Comparison of ENCODE assay signal across 13 cellular contexts in genomic region chr14:64841121-64841611, GRCh38. TPM values are rescaled to one million over a fixed set of nuclear protein-coding genes. Genes with fewer than 3 reads are reported as not detected.
DNase-seq lines count a peak whose midpoint lies in the region; ATAC-seq, FAIRE-seq and TF ChIP-seq lines count a peak whose summit lies in the region.
"Had no signal": no experiment of that assay in that cellular context is flagged by ENCODE, and none has a peak within 500 bp of the region (broad histone marks: within the 10 kb centered on the region; RNA-seq: fewer than 3 reads in every experiment).

No MANE protein-coding gene starts in this region.

- no peak overlapping the region for H3K27ac Mint-ChIP-seq in activated naive CD8-positive, alpha-beta T cell treated with anti-CD3 and anti-CD28 coated beads, Interleukin-2, amount 50 U/mL, for 24 hours
- H3K27ac Mint-ChIP-seq: stimulated activated naive CD8-positive, alpha-beta T cell treated with anti-CD3 and anti-CD28 coated beads, Interleukin-15, Interleukin-2, amounts not matched to agents 100 ng/mL and 50 ng/mL, for 24 hours had no signal

- TF ChIP-seq POLR2A in A549 (IDR thresholded peaks at IDR 0.05; ENCODE audit: low read length), result no peak

- H3K9ac ChIP-seq in kidney (ENCODE audit: low read length in 2 of 2), result no peak overlapping the region
- H3K9ac ChIP-seq: KMS-11 had no signal

- H3K9me3 Mint-ChIP-seq in activated naive CD8-positive, alpha-beta T cell treated with anti-CD3 and anti-CD28 coated beads, Interleukin-2, amount 50 U/mL, for 24 hours, result no peaks in the 10 kb centered on the region
- H3K9me3 Mint-ChIP-seq: brain; stimulated activated naive CD8-positive, alpha-beta T cell treated with anti-CD3 and anti-CD28 coated beads, Interleukin-15, Interleukin-2, amounts not matched to agents 100 ng/mL and 50 ng/mL, for 24 hours had no signal

- H3K27me3 Mint-ChIP-seq in activated naive CD8-positive, alpha-beta T cell treated with anti-CD3 and anti-CD28 coated beads, Interleukin-2, amount 50 U/mL, for 24 hours, result peaks cover 14% of the 10 kb centered on the region

- H3K9me3 ChIP-seq in A549 (no peaks in the 10 kb centered on the region), kidney (ENCODE audit: control insufficient read depth in 1 of 2, low read length in 2 of 2) (no peaks in the 10 kb centered on the region)
- H3K9me3 ChIP-seq: neutrophil had no signal

- WGBS in A549 (ENCODE audit: missing lambda C conversion rate), result 29% methylated on average over 5 of the region's 5 CpGs

- ATAC-seq in A549, result peak; percentile 97
- ATAC-seq in GM18909 (IDR thresholded peaks at IDR 0.05; ENCODE audit: poor library complexity, unreplicated experiment), result no peak
- ATAC-seq in HG03135 (IDR thresholded peaks at IDR 0.05; ENCODE audit: unreplicated experiment), result no peak
- ATAC-seq in activated naive CD8-positive, alpha-beta T cell treated with anti-CD3 and anti-CD28 coated beads, Interleukin-2, amount 50 U/mL, for 24 hours, result no peak

- intact Hi-C loops in kidney (cut with DNase I), result no loop called here

- H3K4me3 ChIP-seq in A549, result no peak overlapping the region
- H3K4me3 ChIP-seq in brain microvascular endothelial cell (ENCODE audit: low read depth, low read length), result no peak overlapping the region
- H3K4me3 ChIP-seq in kidney (ENCODE audit: low read length in 2 of 2), result no peak overlapping the region

- POLR2A ChIA-PET in A549 (lab: Yijun Ruan, JAX), result interaction anchor here (0.6 kb wide), 1 partner anchor 408 kb away, joined by 4 read pairs; no protein-coding TSS in a partner anchor

- H3K4me1 ChIP-seq in A549 (peaks cover 13% of the 10 kb centered on the region; the same call in 1 of the 3 replicates), kidney (ENCODE audit: control insufficient read depth in 1 of 2, insufficient read depth in 1 of 2, low read depth in 1 of 2, low read length in 2 of 2) (no peaks in the 10 kb centered on the region)

- H3K36me3 ChIP-seq in brain microvascular endothelial cell (replicated peaks) (no peaks in the 10 kb centered on the region), kidney (ENCODE audit: control insufficient read depth in 1 of 2, insufficient read depth in 2 of 2, low read length in 2 of 2) (no peaks in the 10 kb centered on the region)
- H3K36me3 ChIP-seq: neutrophil had no signal

- H3K4me1 Mint-ChIP-seq in activated naive CD8-positive, alpha-beta T cell treated with anti-CD3 and anti-CD28 coated beads, Interleukin-2, amount 50 U/mL, for 24 hours, result no peaks in the 10 kb centered on the region

- H3K4me3 Mint-ChIP-seq in activated naive CD8-positive, alpha-beta T cell treated with anti-CD3 and anti-CD28 coated beads, Interleukin-2, amount 50 U/mL, for 24 hours, result no peak overlapping the region
- H3K4me3 Mint-ChIP-seq: stimulated activated naive CD8-positive, alpha-beta T cell treated with anti-CD3 and anti-CD28 coated beads, Interleukin-15, Interleukin-2, amounts not matched to agents 100 ng/mL and 50 ng/mL, for 24 hours had no signal

- peak; percentile 58 to 69 for DNase-seq in A549 (ENCODE audit: low read depth in 1 of 2, low spot score in 1 of 2)
- DNase-seq in HT1080 (ENCODE audit: low read depth), result peak; percentile 84
- peak; percentile 64 for DNase-seq in brain microvascular endothelial cell
- DNase-seq in kidney, result no peak
- no peak for DNase-seq in activated CD4-positive, alpha-beta T cell treated with anti-CD3 and anti-CD28 coated beads, Interleukin-2, amount 50 U/mL, for 4 hours
- DNase-seq in activated naive CD8-positive, alpha-beta T cell treated with anti-CD3 and anti-CD28 coated beads, Interleukin-2, amount 50 U/mL, for 24 hours, result no peak
- DNase-seq: T1000 had no signal

- peak; percentile 45 for TF ChIP-seq CTCF in A549 (IDR thresholded peaks at IDR 0.05)
- TF ChIP-seq CTCF in brain microvascular endothelial cell (IDR thresholded peaks at IDR 0.05; ENCODE audit: low read depth, low read length, missing control alignments), result peak; percentile 73
- TF ChIP-seq CTCF in kidney (IDR thresholded peaks at IDR 0.05; ENCODE audit: borderline replicate concordance, extremely low read depth, insufficient read depth), result peak; percentile 12

- CTCF ChIA-PET in A549 (lab: Yijun Ruan, JAX), result interaction anchor here (0.6 to 9.8 kb wide), 21 partner anchors 9 to 70 kb away, joined by 3 to 61 read pairs (median 6); partner anchors contain the start of gene SPTB

- peak in 1 of 2 experiments; percentile 39; a peak in 2 of 5 replicates for TF ChIP-seq RAD21 in A549 (conservative IDR thresholded peaks at IDR 0.05 in 1 of 2, IDR thresholded peaks at IDR 0.05 in 1 of 2)

- peak overlapping the region; percentile 18; the same call in 2 of the 3 replicates for H3K4me2 ChIP-seq in A549
- H3K4me2 ChIP-seq: KMS-11 had no signal

- 0 out of 6 replicates have a peak overlapping the region, but pooled peaks of 1 of the 2 experiments have one; percentile 17 for H3K27ac ChIP-seq in A549
- H3K27ac ChIP-seq in brain microvascular endothelial cell, result no peak overlapping the region
- no peak overlapping the region for H3K27ac ChIP-seq in kidney (ENCODE audit: low read depth in 2 of 2, low read length in 2 of 2)
- H3K27ac ChIP-seq: KMS-11, neutrophil had no signal

- TF ChIP-seq EP300 in A549 (IDR thresholded peaks at IDR 0.05), result no peak

- peaks cover 21% of the 10 kb centered on the region for H3K27me3 ChIP-seq in brain microvascular endothelial cell (replicated peaks)

- in situ Hi-C loops in brain microvascular endothelial cell (cut with HindIII; ENCODE audit: low pct_ligation_motif_present, low sequenced_read_pairs), result no loop called here

- FAIRE-seq in A549 (lab: Jason Lieb, UNC), result no peak
- FAIRE-seq in kidney (lab: Jason Lieb, UNC), result no peak

- H3K36me3 Mint-ChIP-seq in activated naive CD8-positive, alpha-beta T cell treated with anti-CD3 and anti-CD28 coated beads, Interleukin-2, amount 50 U/mL, for 24 hours (ENCODE audit: low read depth), result no peaks in the 10 kb centered on the region
- H3K36me3 Mint-ChIP-seq: brain had no signal

TF ChIP-seq in A549, 52 proteins besides CTCF, POLR2A, EP300 and RAD21:
- TF ChIP-seq FOSL2 (IDR thresholded peaks at IDR 0.05) (no peak), FOSL2 (CRISPR knock-in tag; IDR thresholded peaks at IDR 0.05) (peak; percentile 42; the same call in 1 of the 2 replicates), SMC3 (IDR thresholded peaks at IDR 0.05) (peak; percentile 33; the same call in 1 of the 3 replicates), EHMT2 (IDR thresholded peaks at IDR 0.05; ENCODE audit: low read depth) (no peak)

RNA-seq across cellular contexts. Expression of gene SPTB, which starts 38.5 kb away (rescaled TPM):
- polyA plus RNA-seq in A549 (2011; rRNA removed) (0.24 and 0.27 TPM in 2 replicates), A549 (2017; fragmentation: RNase III; extraction: RNeasy Plus Mini Kit Qiagen cat#74134 plus additional on column Dnase treatment) (1.4 to 2.1 TPM (median 1.9 TPM) in 3 replicates), kidney (ENCODE audit: insufficient read depth, low read depth, low replicate concordance) (2.2 TPM)
- 0.26 and 0.33 TPM in 2 replicates for polyA plus RNA-seq in A549 (2012; cell fraction: cytosol; rRNA removed)
- 0.70 and 0.91 TPM in 2 replicates for polyA plus RNA-seq in A549 (2012; cell fraction: nucleus; rRNA removed)
- polyA minus RNA-seq in A549 (2011; rRNA and poly(A)+ RNA removed), result 0.17 and 1.2 TPM in 2 replicates
- 1.9 TPM in 2 replicates for total RNA-seq in HT1080 (2014; rRNA removed; shearing (Covaris generic))
- polyA plus RNA-seq in HT1080 (2015; cell fraction: cytosol; rRNA removed), result 0.22 and 0.37 TPM in 2 replicates
- polyA plus RNA-seq in HT1080 (2015; cell fraction: nucleus; rRNA removed), result 0.30 and 0.73 TPM in 2 replicates
- 1.7 TPM for total RNA-seq in kidney

Comparison
In these comparisons a context has a peak if more than half of its experiments do, and no peak if none do; other contexts are left out.
1. ATAC-seq: peak in A549 (2 of 2); none in GM18909 (single experiment), HG03135 (single experiment) and activated naive CD8-positive, alpha-beta T cell treated with anti-CD3 and anti-CD28 coated beads, Interleukin-2, amount 50 U/mL, for 24 hours (single experiment).
2. DNase-seq: peak in A549 (2 of 2), HT1080 (single experiment) and brain microvascular endothelial cell (single experiment); none in kidney (single experiment), activated CD4-positive, alpha-beta T cell treated with anti-CD3 and anti-CD28 coated beads, Interleukin-2, amount 50 U/mL, for 4 hours (0 of 2) and activated naive CD8-positive, alpha-beta T cell treated with anti-CD3 and anti-CD28 coated beads, Interleukin-2, amount 50 U/mL, for 24 hours (single experiment).
3. CTCF ChIP-seq: peak in every context shown above with its lines; median percentile 73 in brain microvascular endothelial cell; 45 in A549; 12 in kidney.